In the genomic region with DNA sequence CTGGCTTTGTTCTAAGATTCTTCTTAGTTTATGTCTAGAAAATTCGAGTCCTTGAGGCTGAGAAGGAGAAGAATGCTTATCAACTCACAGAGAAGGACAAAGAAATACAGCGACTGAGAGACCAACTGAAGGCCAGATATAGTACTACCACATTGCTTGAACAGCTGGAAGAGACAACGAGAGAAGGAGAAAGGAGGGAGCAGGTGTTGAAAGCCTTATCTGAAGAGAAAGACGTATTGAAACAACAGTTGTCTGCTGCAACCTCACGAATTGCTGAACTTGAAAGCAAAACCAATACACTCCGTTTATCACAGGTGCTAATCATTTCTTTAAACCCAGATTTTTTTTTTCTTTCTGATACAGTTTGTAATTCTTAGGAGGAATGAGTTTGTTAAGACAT, we compare ENCODE assay signal across 11 cellular contexts. TPM values are rescaled to one million over a fixed set of nuclear protein-coding genes. Genes with fewer than 3 reads are reported as not detected.
A peak's percentile ranks its signal among the peaks of the same experiment; 100 is the strongest.
DNase-seq lines count a peak whose midpoint lies in the region; ATAC-seq and TF ChIP-seq lines count a peak whose summit lies in the region.
"Had no signal": no experiment of that assay in that cellular context is flagged by ENCODE, and none has a peak within 500 bp of the region (broad histone marks: within the 10 kb centered on the region; RNA-seq: fewer than 3 reads in every experiment).

No MANE protein-coding gene starts in this region.

- peaks cover 26% of the 10 kb centered on the region for H3K36me3 ChIP-seq in OCI-LY3 (replicated peaks; ENCODE audit: low read depth, low read length)
- H3K36me3 ChIP-seq in effector memory CD4-positive, alpha-beta T cell (ENCODE audit: control insufficient read depth, insufficient read depth, low read length) = no peaks in the 10 kb centered on the region
- H3K36me3 ChIP-seq: gastrocnemius medialis had no signal

- POLR2A ChIA-PET in CD4-positive, alpha-beta T cell (lab: Charles Lee) = interaction anchor here (0.7 kb wide), 1 partner anchor 52 kb away, joined by 3 read pairs; no protein-coding TSS in a partner anchor

- peak overlapping the region; percentile 18; the same call in 1 of the 2 replicates for H2AFZ ChIP-seq in OCI-LY3 (ENCODE audit: low read depth, low read length)

- H3K4me2 ChIP-seq in OCI-LY3 (ENCODE audit: low read length) = peak overlapping the region; percentile 43

- 0 out of 2 replicates have a peak overlapping the region, but pooled peaks have one; percentile 8 for H3K9ac ChIP-seq in OCI-LY3 (ENCODE audit: low read length)

- no peaks in the 10 kb centered on the region for H3K27me3 ChIP-seq in CD4-positive, alpha-beta T cell (ENCODE audit: control insufficient read depth, insufficient read depth, low read length)
- H3K27me3 ChIP-seq in OCI-LY3 (ENCODE audit: low read depth, low read length) = no peaks in the 10 kb centered on the region
- no peaks in the 10 kb centered on the region for H3K27me3 ChIP-seq in effector memory CD4-positive, alpha-beta T cell (replicated peaks; ENCODE audit: control insufficient read depth, insufficient read depth, low read length, poor library complexity, severe bottlenecking)
- H3K27me3 ChIP-seq: gastrocnemius medialis had no signal

- H3K27ac ChIP-seq in CD4-positive, alpha-beta T cell (ENCODE audit: low read depth, low read length) = no peak overlapping the region
- peak overlapping the region; percentile 18; the same call in 1 of the 2 replicates for H3K27ac ChIP-seq in OCI-LY3 (ENCODE audit: low read length)
- H3K27ac ChIP-seq in effector memory CD4-positive, alpha-beta T cell (ENCODE audit: insufficient read depth, low read length, poor library complexity, severe bottlenecking) = no peak overlapping the region
- H3K27ac ChIP-seq: gastrocnemius medialis, VCaP had no signal

- peaks cover 20% of the 10 kb centered on the region for H3K4me1 ChIP-seq in OCI-LY3 (ENCODE audit: low read length)
- no peaks in the 10 kb centered on the region for H3K4me1 ChIP-seq in effector memory CD4-positive, alpha-beta T cell (ENCODE audit: control insufficient read depth, insufficient read depth, low read length, poor library complexity, severe bottlenecking)
- H3K4me1 ChIP-seq: gastrocnemius medialis had no signal

- H4K20me1 ChIP-seq in OCI-LY3 (ENCODE audit: insufficient read depth, low read length) = no peaks in the 10 kb centered on the region

- peaks cover 22% of the 10 kb centered on the region for H3K4me1 Mint-ChIP-seq in CD4-positive, alpha-beta T cell (ENCODE audit: low read depth)

- peak overlapping the region; percentile 32; the same call in 1 of the 2 replicates for H3K4me3 ChIP-seq in OCI-LY3 (ENCODE audit: low read length)
- H3K4me3 ChIP-seq in effector memory CD4-positive, alpha-beta T cell (ENCODE audit: insufficient read depth, low read depth, low read length, poor library complexity, severe bottlenecking) = no peak overlapping the region
- H3K4me3 ChIP-seq: gastrocnemius medialis had no signal

- H3K4me3 Mint-ChIP-seq in CD4-positive, alpha-beta T cell = peak overlapping the region; percentile 75

- CTCF ChIA-PET in CD4-positive, alpha-beta T cell (lab: Charles Lee) = interaction anchor here (1.1 to 3.7 kb wide), 3 partner anchors 11 to 127 kb away, joined by 3 to 13 read pairs (median 3); no protein-coding TSS in a partner anchor

- no peaks in the 10 kb centered on the region for H3K9me3 Mint-ChIP-seq in CD4-positive, alpha-beta T cell

- intact Hi-C loops in CD4-positive, alpha-beta T cell (cut with DNase I, micrococcal nuclease) = no loop called here

- H3K79me2 ChIP-seq in OCI-LY3 (ENCODE audit: low read length) = peaks cover 29% of the 10 kb centered on the region

- TF ChIP-seq CTCF in CD4-positive, alpha-beta T cell (IDR thresholded peaks at IDR 0.05) = no peak
- no peak for TF ChIP-seq CTCF in OCI-LY3 (IDR thresholded peaks at IDR 0.05; ENCODE audit: low read depth, low read length)

- no peaks in the 10 kb centered on the region for H3K27me3 Mint-ChIP-seq in CD4-positive, alpha-beta T cell

- no peaks in the 10 kb centered on the region for H3K36me3 Mint-ChIP-seq in CD4-positive, alpha-beta T cell (ENCODE audit: low read depth)

- peak overlapping the region; percentile 32 for H3K27ac Mint-ChIP-seq in CD4-positive, alpha-beta T cell

- H3K9me3 ChIP-seq in CD4-positive, alpha-beta T cell (ENCODE audit: control insufficient read depth, low read length) = no peaks in the 10 kb centered on the region
- no peaks in the 10 kb centered on the region for H3K9me3 ChIP-seq in OCI-LY3 (ENCODE audit: insufficient read depth, low read length)
- no peaks in the 10 kb centered on the region for H3K9me3 ChIP-seq in effector memory CD4-positive, alpha-beta T cell (ENCODE audit: control insufficient read depth, low read length)
- H3K9me3 ChIP-seq: gastrocnemius medialis had no signal

- no peak for ATAC-seq in CD4-positive, alpha-beta T cell (ENCODE audit: poor library complexity)
- ATAC-seq in GM18870 (IDR thresholded peaks at IDR 0.05; ENCODE audit: unreplicated experiment) (peak; percentile 61), HG02642 (IDR thresholded peaks at IDR 0.05; ENCODE audit: poor library complexity, unreplicated experiment) (peak; percentile 72)
- ATAC-seq: gastrocnemius medialis had no signal

- DNase-seq in CD4-positive, alpha-beta T cell = no peak
- DNase-seq in globus pallidus (ENCODE audit: low spot score) (no peak), NCI-H524 (lab: John Stamatoyannopoulos, UW) (no peak), GM19240 (ENCODE audit: insufficient read length, low spot score) (no peak)
- DNase-seq in effector memory CD4-positive, alpha-beta T cell = no peak
- DNase-seq: gastrocnemius medialis, midbrain had no signal

RNA-seq across cellular contexts. Expression of a gene that starts 6.7 kb away (rescaled TPM):
- total RNA-seq in CD4-positive, alpha-beta T cell = under 1 TPM; 0.16 to 0.17 TPM

RNA-seq across cellular contexts. Expression of a gene that starts 20.9 kb away (rescaled TPM):
- total RNA-seq in CD4-positive, alpha-beta T cell = under 1 TPM; 0.14 to 0.27 TPM
